ENCODE assay signal across 9 cellular contexts in genomic region chr1:228148196-228148861, GRCh38. TPM values are rescaled to one million over a fixed set of nuclear protein-coding genes. Genes with fewer than 3 reads are reported as not detected.
DNase-seq lines count a peak whose midpoint lies in the region; ATAC-seq, FAIRE-seq and TF ChIP-seq lines count a peak whose summit lies in the region.
"Had no signal": no experiment of that assay in that cellular context is flagged by ENCODE, and none has a peak within 500 bp of the region (broad histone marks: within the 10 kb centered on the region; RNA-seq: fewer than 3 reads in every experiment).

No MANE protein-coding gene starts in this region.

- no peak for TF ChIP-seq EP300 in suprapubic skin (IDR thresholded peaks at IDR 0.05)

- H3K9me3 ChIP-seq in kidney (ENCODE audit: control insufficient read depth in 1 of 2, low read length in 2 of 2) (no peaks in the 10 kb centered on the region), suprapubic skin (no peaks in the 10 kb centered on the region), endodermal cell (ENCODE audit: control insufficient read depth, low read length) (no peaks in the 10 kb centered on the region)

- intact Hi-C loops in kidney (cut with DNase I), result no loop called here

- peak; percentile 54 for DNase-seq in H7
- DNase-seq in kidney, result peak; percentile 68
- DNase-seq in suprapubic skin (ENCODE audit: low spot score in 2 of 2), result peak in 1 of 2 donors; percentile 67
- DNase-seq in endodermal cell, result no peak
- DNase-seq: activated CD4-positive, CD25-positive, alpha-beta regulatory T cell had no signal

- H3K36me3 ChIP-seq in H7 (replicated peaks; ENCODE audit: control insufficient read depth, insufficient read depth, low read length) (no peaks in the 10 kb centered on the region), kidney (ENCODE audit: control insufficient read depth in 1 of 2, insufficient read depth in 2 of 2, low read length in 2 of 2) (peaks cover 0 to 13% of the 10 kb centered on the region in 2 donors), suprapubic skin (peaks cover 40% of the 10 kb centered on the region), endodermal cell (ENCODE audit: control insufficient read depth, insufficient read depth, low read length) (peaks cover 3% of the 10 kb centered on the region)

- H3K9me3 Mint-ChIP-seq in endodermal cell, result no peaks in the 10 kb centered on the region

- 34% methylated on average over 5 of the region's 18 CpGs for WGBS in suprapubic skin
- WGBS in endodermal cell (ENCODE audit: insufficient coverage in 1 of 2, insufficient read length in 1 of 2), 2 experiments, result 90 to 92% methylated on average over 8 to 18 of the region's 18 CpGs

- H3K27ac ChIP-seq in angular gyrus (ENCODE audit: low read depth, low read length) (peak overlapping the region; percentile 96), kidney (ENCODE audit: low read depth in 2 of 2, low read length in 2 of 2) (peak overlapping the region in 1 of 2 donors; percentile 75), suprapubic skin (peak overlapping the region; percentile 73), endodermal cell (ENCODE audit: low read depth, low read length) (no peak overlapping the region)

- TF ChIP-seq POLR2A in suprapubic skin (IDR thresholded peaks at IDR 0.05), result no peak

- H3K36me3 Mint-ChIP-seq in endodermal cell (ENCODE audit: low read depth), result no peaks in the 10 kb centered on the region

- H3K4me1 Mint-ChIP-seq in endodermal cell, result no peaks in the 10 kb centered on the region

- no peak overlapping the region for H3K27ac Mint-ChIP-seq in endodermal cell

- H3K4me3 ChIP-seq in H7 (ENCODE audit: insufficient read depth, low read depth, low read length) (no peak overlapping the region), kidney (ENCODE audit: low read length in 2 of 2) (no peak overlapping the region), suprapubic skin (no peak overlapping the region), endodermal cell (ENCODE audit: low read length) (no peak overlapping the region)

- no peak overlapping the region for H3K4me3 Mint-ChIP-seq in endodermal cell

- no peak overlapping the region for H3K9ac ChIP-seq in kidney (ENCODE audit: low read length in 2 of 2)
- no peak overlapping the region for H3K9ac ChIP-seq in endodermal cell (ENCODE audit: extremely low read depth, low read length, poor library complexity, severe bottlenecking)

- H3K27me3 Mint-ChIP-seq in endodermal cell (ENCODE audit: insufficient read depth), result no peaks in the 10 kb centered on the region

- no peak for ATAC-seq in HG03097 (IDR thresholded peaks at IDR 0.05; ENCODE audit: low FRiP score, unreplicated experiment)
- no peak for ATAC-seq in GM21737 (IDR thresholded peaks at IDR 0.05; ENCODE audit: unreplicated experiment)

- H3K4me1 ChIP-seq in kidney (ENCODE audit: control insufficient read depth in 1 of 2, insufficient read depth in 1 of 2, low read depth in 1 of 2, low read length in 2 of 2), result peaks cover 7 to 35% of the 10 kb centered on the region in 2 donors
- H3K4me1 ChIP-seq in suprapubic skin, result peaks cover 81% of the 10 kb centered on the region
- H3K4me1 ChIP-seq in endodermal cell (ENCODE audit: control insufficient read depth, insufficient read depth, low read length), result peaks cover 3% of the 10 kb centered on the region

- TF ChIP-seq CTCF in kidney (IDR thresholded peaks at IDR 0.05; ENCODE audit: borderline replicate concordance, extremely low read depth, insufficient read depth) (no peak), suprapubic skin (IDR thresholded peaks at IDR 0.05) (no peak), endodermal cell (conservative IDR thresholded peaks at IDR 0.05) (no peak)

- no peak for FAIRE-seq in kidney (lab: Jason Lieb, UNC)
- FAIRE-seq: GM19239 had no signal

- H3K27me3 ChIP-seq in H7 (ENCODE audit: control insufficient read depth, insufficient read depth, low read length) (no peaks in the 10 kb centered on the region), suprapubic skin (no peaks in the 10 kb centered on the region), endodermal cell (ENCODE audit: control insufficient read depth, insufficient read depth, low read length, poor library complexity, severe bottlenecking) (no peaks in the 10 kb centered on the region)

RNA-seq across cellular contexts. Expression of gene GJC2, which starts 1.4 kb away (rescaled TPM):
- 1.7 TPM in 2 replicates for total RNA-seq in H7 (2014; rRNA removed; shearing (Covaris generic))
- total RNA-seq in kidney (6.0 TPM), suprapubic skin (1 to 10 TPM; 2.5 to 3.6 (median 3.0) TPM), endodermal cell (under 1 TPM; 0.53 to 0.60 TPM)
- polyA plus RNA-seq in kidney (ENCODE audit: insufficient read depth, low read depth, low replicate concordance), result 0.73 TPM
- polyA plus RNA-seq in endodermal cell (2013, experiment 1 of 2), result 0.71 TPM
- 0.37 TPM for polyA plus RNA-seq in endodermal cell (2013, experiment 2 of 2)

RNA-seq across cellular contexts. Expression of gene GUK1, which starts 8.2 kb away (rescaled TPM):
- total RNA-seq in H7 (2014; rRNA removed; shearing (Covaris generic)), result 216 and 224 TPM in 2 replicates
- total RNA-seq in kidney, result 221 TPM
- 410 TPM for polyA plus RNA-seq in kidney (ENCODE audit: insufficient read depth, low read depth, low replicate concordance)
- total RNA-seq in suprapubic skin, result 100 to 1,000 TPM; 384 to 510 (median 421) TPM
- total RNA-seq in endodermal cell, result 100 to 1,000 TPM; 110 to 112 TPM
- 121 TPM for polyA plus RNA-seq in endodermal cell (2013, experiment 1 of 2)
- polyA plus RNA-seq in endodermal cell (2013, experiment 2 of 2), result 115 TPM

RNA-seq across cellular contexts. Expression of gene IBA57, which starts 17.3 kb away (rescaled TPM):
- 21.2 and 23.3 TPM in 2 replicates for total RNA-seq in H7 (2014; rRNA removed; shearing (Covaris generic))
- total RNA-seq in kidney, result 13.0 TPM
- polyA plus RNA-seq in kidney (ENCODE audit: insufficient read depth, low read depth, low replicate concordance), result 4.7 TPM
- 10 to 100 TPM in 2 of 4 donors, 1 to 10 TPM in 2; 9.2 to 22.4 (median 12.4) TPM for total RNA-seq in suprapubic skin
- 1 to 10 TPM; 6.8 to 7.7 TPM for total RNA-seq in endodermal cell
- polyA plus RNA-seq in endodermal cell (2013, experiment 1 of 2), result 3.3 TPM
- polyA plus RNA-seq in endodermal cell (2013, experiment 2 of 2), result 4.1 TPM

RNA-seq across cellular contexts. Expression of gene MRPL55, which starts 39.2 kb away (rescaled TPM):
- 109 and 172 TPM in 2 replicates for total RNA-seq in H7 (2014; rRNA removed; shearing (Covaris generic))
- total RNA-seq in kidney (37.8 TPM), suprapubic skin (100 to 1,000 TPM in 3 of 4 donors, 10 to 100 TPM in 1; 99.3 to 161 (median 119) TPM), endodermal cell (10 to 100 TPM; 57.6 to 66.7 TPM)
- 141 TPM for polyA plus RNA-seq in kidney (ENCODE audit: insufficient read depth, low read depth, low replicate concordance)
- 72.3 TPM for polyA plus RNA-seq in endodermal cell (2013, experiment 1 of 2)
- polyA plus RNA-seq in endodermal cell (2013, experiment 2 of 2), result 52.9 TPM

RNA-seq across cellular contexts. Expression of gene C1orf35, which starts 45.2 kb away (rescaled TPM):
- 38.9 and 45.7 TPM in 2 replicates for total RNA-seq in H7 (2014; rRNA removed; shearing (Covaris generic))
- total RNA-seq in kidney, result 17.4 TPM
- polyA plus RNA-seq in kidney (ENCODE audit: insufficient read depth, low read depth, low replicate concordance), result 17.6 TPM
- 10 to 100 TPM; 10.6 to 32.3 (median 17.1) TPM for total RNA-seq in suprapubic skin
- total RNA-seq in endodermal cell, result 10 to 100 TPM; 31.6 to 34.0 TPM
- 27.6 TPM for polyA plus RNA-seq in endodermal cell (2013, experiment 1 of 2)
- polyA plus RNA-seq in endodermal cell (2013, experiment 2 of 2), result 24.7 TPM
